In genomic region chr9:84858373-84858772, GRCh38 we compare ENCODE assay signal across 19 cellular contexts.
"Had no signal": no experiment of that assay in that cellular context is flagged by ENCODE, and none has a peak within 500 bp of the region (broad histone marks: within the 10 kb centered on the region; RNA-seq: fewer than 3 reads in every experiment).

No MANE protein-coding gene starts in this region.

- H3K27me3 ChIP-seq: brain microvascular endothelial cell, pancreas, spleen had no signal

- H3K4me3 ChIP-seq: esophagus squamous epithelium, pancreas, spleen had no signal

- H3K27ac ChIP-seq: brain microvascular endothelial cell, pancreas, spleen had no signal

- ATAC-seq: activated CD8-positive, alpha-beta T cell treated with anti-CD3 and anti-CD28 coated beads for 36 hours; activated T-helper 17 cell treated with anti-CD3 and anti-CD28 coated beads, Interleukin-2, amount 50 U/mL, for 72 hours; effector memory CD8-positive, alpha-beta T cell; pancreas; stimulated activated memory B cell treated with anti-CD40 and anti-IgM and Interleukin-4, amounts not matched to agents 10 μg/mL and 1 μg/mL and 100 μg/mL, for 72 hours had no signal

- H3K9me3 ChIP-seq: esophagus squamous epithelium, pancreas, SK-N-SH, spleen had no signal

- DNase-seq: activated CD4-positive, alpha-beta T cell treated with anti-CD3 and anti-CD28 coated beads for 48 hours; activated CD4-positive, CD25-positive, alpha-beta regulatory T cell; activated CD8-positive, alpha-beta T cell treated with anti-CD3 and anti-CD28 coated beads for 36 hours; activated naive CD4-positive, alpha-beta T cell; activated naive CD8-positive, alpha-beta T cell treated with anti-CD3 and anti-CD28 coated beads for 36 hours; activated T-cell treated with anti-CD3 and anti-CD28 coated beads, Interleukin-2, amount 50 U/mL, for 1 hour; amygdala; brain microvascular endothelial cell; cerebellar nuclear complex; effector memory CD8-positive, alpha-beta T cell; esophagus squamous epithelium; immature natural killer cell; kidney glomerular epithelial cell; pancreas; SK-N-SH; spleen; stimulated activated CD4-positive, alpha-beta T cell treated with anti-CD3 and anti-CD28 coated beads, Interleukin-4, amount 100 ng/mL, for 4 hours had no signal

- H3K4me1 ChIP-seq: pancreas, spleen had no signal

- H3K36me3 ChIP-seq: brain microvascular endothelial cell, esophagus squamous epithelium, pancreas, spleen had no signal

- H3K9ac ChIP-seq: SK-N-SH had no signal
